Comparison of ENCODE assay signal across 13 cellular contexts in genomic region chr10:29830526-29831512, GRCh38.
"Had no signal": no experiment of that assay in that cellular context is flagged by ENCODE, and none has a peak within 500 bp of the region (broad histone marks: within the 10 kb centered on the region; RNA-seq: fewer than 3 reads in every experiment).

No MANE protein-coding gene starts in this region.

- H3K27me3 Mint-ChIP-seq: stimulated activated naive CD8-positive, alpha-beta T cell treated with anti-CD3 and anti-CD28 coated beads, Interleukin-15, Interleukin-2, amounts not matched to agents 100 ng/mL and 50 ng/mL, for 24 hours had no signal

- H3K4me1 ChIP-seq: breast epithelium, pancreas had no signal

- H3K27ac Mint-ChIP-seq: activated naive CD4-positive, alpha-beta T cell treated with anti-CD3 and anti-CD28 coated beads, Interleukin-2, amount 50 U/mL, for 24 hours; stimulated activated naive CD8-positive, alpha-beta T cell treated with anti-CD3 and anti-CD28 coated beads, Interleukin-15, Interleukin-2, amounts not matched to agents 100 ng/mL and 50 ng/mL, for 24 hours had no signal

- H3K9me3 ChIP-seq: breast epithelium, pancreas had no signal

- H3K27me3 ChIP-seq: breast epithelium, pancreas, tibial nerve had no signal

- H3K9me3 Mint-ChIP-seq: activated naive CD4-positive, alpha-beta T cell treated with anti-CD3 and anti-CD28 coated beads, Interleukin-2, amount 50 U/mL, for 24 hours had no signal

- H3K36me3 ChIP-seq: breast epithelium, pancreas, tibial nerve had no signal

- H3K27ac ChIP-seq: breast epithelium, coronary artery, pancreas, tibial nerve had no signal

- H3K4me1 Mint-ChIP-seq: activated naive CD4-positive, alpha-beta T cell treated with anti-CD3 and anti-CD28 coated beads, Interleukin-2, amount 50 U/mL, for 24 hours had no signal

- H3K4me3 Mint-ChIP-seq: activated naive CD4-positive, alpha-beta T cell treated with anti-CD3 and anti-CD28 coated beads, Interleukin-2, amount 50 U/mL, for 24 hours; naive thymus-derived CD4-positive, alpha-beta T cell; stimulated activated naive CD8-positive, alpha-beta T cell treated with anti-CD3 and anti-CD28 coated beads, Interleukin-15, Interleukin-2, amounts not matched to agents 100 ng/mL and 50 ng/mL, for 24 hours had no signal

- DNase-seq: activated CD4-positive, alpha-beta T cell treated with anti-CD3 and anti-CD28 coated beads, Interleukin-2, amount 50 U/mL, for 4 hours; activated gamma-delta T cell; hippocampal formation; left cardiac atrium; naive thymus-derived CD4-positive, alpha-beta T cell; pancreas; T1000 had no signal

- H3K4me3 ChIP-seq: breast epithelium, coronary artery, lung, pancreas, tibial nerve had no signal
